In genomic region chrX:84721416-84721815, GRCh38 we compare ENCODE assay signal across 20 cellular contexts.
DNase-seq lines count a peak whose midpoint lies in the region; ATAC-seq and TF ChIP-seq lines count a peak whose summit lies in the region.
"Had no signal": no experiment of that assay in that cellular context is flagged by ENCODE, and none has a peak within 500 bp of the region (broad histone marks: within the 10 kb centered on the region; RNA-seq: fewer than 3 reads in every experiment).

No MANE protein-coding gene starts in this region.

- H3K4me3 ChIP-seq in DOHH2 (ENCODE audit: low read length) (no peak overlapping the region; the same call in 1 of the 2 replicates), SJCRH30 (no peak overlapping the region), uterus (no peak overlapping the region)
- H3K4me3 ChIP-seq: BLaER1 treated with 17β-estradiol and CSF1 and Interleukin-3, amounts not matched to agents 10 nM and 100 nM; GM12878 had no signal

- H3K4me1 ChIP-seq in DOHH2 (ENCODE audit: control insufficient read depth, low read length) (peaks cover 24% of the 10 kb centered on the region), SJCRH30 (peaks cover 10% of the 10 kb centered on the region), uterus (no peaks in the 10 kb centered on the region)
- H3K4me1 ChIP-seq: Caco-2 had no signal

- H4K20me1 ChIP-seq in DOHH2 (ENCODE audit: control insufficient read depth, insufficient read depth, low read depth, low read length) = no peaks in the 10 kb centered on the region

- peaks cover 53% of the 10 kb centered on the region for H3K79me2 ChIP-seq in DOHH2 (ENCODE audit: control insufficient read depth, low read length)

- DNase-seq in SJCRH30 = peak; percentile 12 to 65
- peak; percentile 28 for DNase-seq in myocyte (ENCODE audit: low read depth)
- DNase-seq in uterus = no peak
- no peak for DNase-seq in WTC11 (ENCODE audit: low spot score)
- no peak for DNase-seq in SIG-M5 (lab: John Stamatoyannopoulos, UW)
- DNase-seq: 8988T; AML-193; Caco-2; Calu3; CD4-positive, alpha-beta T cell; CD8-positive, alpha-beta T cell; DMS79 treated with DMSO at 0.1 percent for 48 hours; EL; GDM1 had no signal

- H3K27me3 ChIP-seq in DOHH2 (ENCODE audit: control insufficient read depth, low read length) (no peaks in the 10 kb centered on the region), SJCRH30 (no peaks in the 10 kb centered on the region), uterus (no peaks in the 10 kb centered on the region)

- H3K4me2 ChIP-seq in DOHH2 (ENCODE audit: low read length) = peak overlapping the region; percentile 14; the same call in 1 of the 2 replicates
- H3K4me2 ChIP-seq: BLaER1 treated with 17β-estradiol and CSF1 and Interleukin-3, amounts not matched to agents 10 nM and 100 nM had no signal

- no peaks in the 10 kb centered on the region for H3K27me3 Mint-ChIP-seq in WTC11 (ENCODE audit: low read depth)
- H3K27me3 Mint-ChIP-seq: B cell; CD4-positive, alpha-beta T cell had no signal

- TF ChIP-seq CTCF in DOHH2 (IDR thresholded peaks at IDR 0.05; ENCODE audit: low read depth, low read length, poor library complexity, severe bottlenecking) = no peak
- no peak for TF ChIP-seq CTCF in uterus (IDR thresholded peaks at IDR 0.05)
- no peak for TF ChIP-seq CTCF in WTC11 (IDR thresholded peaks at IDR 0.05)

- no peaks in the 10 kb centered on the region for H3K9me2 ChIP-seq in DOHH2 (replicated peaks; ENCODE audit: control insufficient read depth, low read length)

- no peaks in the 10 kb centered on the region for H3K9me3 Mint-ChIP-seq in WTC11
- H3K9me3 Mint-ChIP-seq: CD4-positive, alpha-beta T cell; CD8-positive, alpha-beta T cell had no signal

- POLR2A ChIA-PET in WTC11 (lab: Charles Lee) = no interaction called here

- CTCF ChIA-PET in WTC11 (lab: Charles Lee) = no interaction called here

- H3K36me3 ChIP-seq in DOHH2 (ENCODE audit: control insufficient read depth, low read length) = no peaks in the 10 kb centered on the region
- no peaks in the 10 kb centered on the region for H3K36me3 ChIP-seq in SJCRH30
- no peaks in the 10 kb centered on the region for H3K36me3 ChIP-seq in uterus
- H3K36me3 ChIP-seq: BLaER1 treated with 17β-estradiol and CSF1 and Interleukin-3, amounts not matched to agents 10 nM and 100 nM had no signal

- H3K36me3 Mint-ChIP-seq in WTC11 = no peaks in the 10 kb centered on the region
- H3K36me3 Mint-ChIP-seq: CD8-positive, alpha-beta T cell had no signal

- no peaks in the 10 kb centered on the region for H3K9me3 ChIP-seq in DOHH2 (ENCODE audit: control insufficient read depth, insufficient read depth, low read length)
- no peaks in the 10 kb centered on the region for H3K9me3 ChIP-seq in SJCRH30 (replicated peaks)
- H3K9me3 ChIP-seq in uterus = no peaks in the 10 kb centered on the region
- H3K9me3 ChIP-seq: BLaER1 treated with 17β-estradiol and CSF1 and Interleukin-3, amounts not matched to agents 10 nM and 100 nM; Caco-2 had no signal

- H3K27ac Mint-ChIP-seq in WTC11 = no peak overlapping the region
- H3K27ac Mint-ChIP-seq: B cell; CD4-positive, alpha-beta T cell; CD8-positive, alpha-beta T cell had no signal

- intact Hi-C loops in uterus (cut with DNase I; ENCODE audit: low total_unique reads) = no loop called here

- peaks cover 5% of the 10 kb centered on the region for H3K4me1 Mint-ChIP-seq in WTC11
- H3K4me1 Mint-ChIP-seq: B cell had no signal

- H3K27ac ChIP-seq in DOHH2 (ENCODE audit: low read depth, low read length) (no peak overlapping the region), SJCRH30 (peak overlapping the region; percentile 41), uterus (no peak overlapping the region)
- H3K27ac ChIP-seq: BLaER1 treated with 17β-estradiol and CSF1 and Interleukin-3, amounts not matched to agents 10 nM and 100 nM; C4-2B had no signal

- H3K4me3 Mint-ChIP-seq in WTC11 = no peak overlapping the region
- H3K4me3 Mint-ChIP-seq: B cell; CD4-positive, alpha-beta T cell; CD8-positive, alpha-beta T cell had no signal

- no peak for TF ChIP-seq POLR2A in uterus (IDR thresholded peaks at IDR 0.05)

- H3F3A ChIP-seq in DOHH2 (ENCODE audit: control insufficient read depth, insufficient read depth) = no peaks in the 10 kb centered on the region

- ATAC-seq in GM19328 (IDR thresholded peaks at IDR 0.05; ENCODE audit: unreplicated experiment) (no peak), WTC11 (no peak)
- ATAC-seq: CD8-positive, alpha-beta T cell; GM12878 had no signal

TF ChIP-seq in WTC11, 78 proteins besides CTCF, POLR2A, EP300 and RAD21:
- TF ChIP-seq TEAD1 (CRISPR knock-in tag; IDR thresholded peaks at IDR 0.05) = no peak
- TF ChIP-seq ZNF317 (CRISPR knock-in tag; IDR thresholded peaks at IDR 0.05; ENCODE audit: borderline replicate concordance, low read depth) = no peak
- TF ChIP-seq ZNF423 (CRISPR knock-in tag; IDR thresholded peaks at IDR 0.05) = no peak
- no peak for TF ChIP-seq ESRRA (CRISPR knock-in tag; IDR thresholded peaks at IDR 0.05; ENCODE audit: borderline replicate concordance)
- TF ChIP-seq USF2 (CRISPR knock-in tag; IDR thresholded peaks at IDR 0.05) = no peak
- TF ChIP-seq NR2C2 (CRISPR knock-in tag; IDR thresholded peaks at IDR 0.05) = no peak
- TF ChIP-seq RELA (CRISPR knock-in tag; IDR thresholded peaks at IDR 0.05; ENCODE audit: borderline replicate concordance) = no peak
- TF ChIP-seq ETV6 (CRISPR knock-in tag; IDR thresholded peaks at IDR 0.05) = no peak
- no peak for TF ChIP-seq ATF3 (CRISPR knock-in tag; conservative IDR thresholded peaks at IDR 0.05)
- TF ChIP-seq PREB (CRISPR knock-in tag; IDR thresholded peaks at IDR 0.05; ENCODE audit: borderline replicate concordance) = no peak
- no peak for TF ChIP-seq KAT7 (CRISPR knock-in tag; IDR thresholded peaks at IDR 0.05; ENCODE audit: borderline replicate concordance)
- TF ChIP-seq HMGXB4 (CRISPR knock-in tag; IDR thresholded peaks at IDR 0.05) = no peak
- TF ChIP-seq MAX (CRISPR knock-in tag; IDR thresholded peaks at IDR 0.05) = no peak
- TF ChIP-seq CREM (CRISPR knock-in tag; IDR thresholded peaks at IDR 0.05) = no peak
- no peak for TF ChIP-seq GTF2I (CRISPR knock-in tag; conservative IDR thresholded peaks at IDR 0.05)
- TF ChIP-seq MYBL2 (CRISPR knock-in tag; IDR thresholded peaks at IDR 0.05) = no peak
- no peak for TF ChIP-seq ATF1 (CRISPR knock-in tag; IDR thresholded peaks at IDR 0.05)

Comparison
In these comparisons a context has a peak if more than half of its experiments do, and no peak if none do; other contexts are left out.
1. DNase-seq: peak in SJCRH30 (2 of 2) and myocyte (single experiment); none in uterus (0 of 2), WTC11 (single experiment) and SIG-M5 (single experiment).